ENCODE assay signal across 12 cellular contexts in the genomic region with DNA sequence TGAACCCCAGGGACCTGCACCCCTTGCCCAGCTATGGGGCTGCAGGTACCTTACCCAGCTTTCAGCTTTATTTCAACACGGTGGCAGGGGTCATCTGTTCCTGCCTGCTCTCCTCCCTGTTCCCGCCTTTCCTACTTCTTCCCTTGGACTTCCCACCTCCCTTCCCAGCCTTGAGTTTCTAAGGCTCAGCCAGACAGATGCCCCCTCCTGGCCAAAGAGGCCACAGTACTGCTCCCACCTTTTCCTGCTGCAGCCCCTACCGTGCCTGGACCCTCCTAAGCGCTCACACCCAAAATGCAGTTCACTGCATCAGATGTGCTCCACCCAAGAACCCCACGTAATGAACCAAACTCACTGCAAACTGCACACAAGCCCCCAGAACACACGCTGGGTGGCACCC. TPM values are rescaled to one million over a fixed set of nuclear protein-coding genes. Genes with fewer than 3 reads are reported as not detected.
DNase-seq lines count a peak whose midpoint lies in the region; ATAC-seq, FAIRE-seq and TF ChIP-seq lines count a peak whose summit lies in the region.
"Had no signal": no experiment of that assay in that cellular context is flagged by ENCODE, and none has a peak within 500 bp of the region (broad histone marks: within the 10 kb centered on the region; RNA-seq: fewer than 3 reads in every experiment).

No MANE protein-coding gene starts in this region.

- H3K36me3 ChIP-seq in OCI-LY3 (replicated peaks; ENCODE audit: low read depth, low read length) (peaks cover 47% of the 10 kb centered on the region), endothelial cell of umbilical vein (ENCODE audit: control insufficient read depth in 2 of 2, extremely low read depth in 1 of 2, insufficient read depth in 2 of 2, low read length in 2 of 2) (peaks cover 0 to 72% of the 10 kb centered on the region in 2 experiments)

- H3K4me3 Mint-ChIP-seq in progenitor cell of endocrine pancreas (ENCODE audit: low read depth) = no peak overlapping the region
- H3K4me3 Mint-ChIP-seq: T-helper 2 cell treated with Interferon-gamma antibody and Interleukin-4, amounts not matched to agents 5 μg/mL and 100 μg/mL, for 36 hours had no signal

- H3K27me3 Mint-ChIP-seq in progenitor cell of endocrine pancreas = no peaks in the 10 kb centered on the region
- H3K27me3 Mint-ChIP-seq: brain had no signal

- H3K4me1 Mint-ChIP-seq in progenitor cell of endocrine pancreas (ENCODE audit: low read depth) = no peaks in the 10 kb centered on the region
- H3K4me1 Mint-ChIP-seq: brain had no signal

- dilution Hi-C loops in endothelial cell of umbilical vein (cut with MboI; ENCODE audit: extremely low pct_ligation_motif_present, low sequenced_read_pairs) = no loop called here

- no peaks in the 10 kb centered on the region for H3K9me3 Mint-ChIP-seq in progenitor cell of endocrine pancreas (ENCODE audit: low read depth)
- H3K9me3 Mint-ChIP-seq: brain; T-helper 2 cell treated with Interferon-gamma antibody and Interleukin-4, amounts not matched to agents 5 μg/mL and 100 μg/mL, for 36 hours had no signal

- H3K9me3 ChIP-seq in OCI-LY3 (ENCODE audit: insufficient read depth, low read length) (no peaks in the 10 kb centered on the region), endothelial cell of umbilical vein (replicated peaks; ENCODE audit: control insufficient read depth, insufficient read depth, low read length) (no peaks in the 10 kb centered on the region)
- H3K9me3 ChIP-seq: tibial nerve had no signal

- no peak overlapping the region for H2AFZ ChIP-seq in OCI-LY3 (ENCODE audit: low read depth, low read length)
- no peak overlapping the region for H2AFZ ChIP-seq in endothelial cell of umbilical vein (ENCODE audit: low read depth, low read length)

- no peaks in the 10 kb centered on the region for H3K27me3 ChIP-seq in OCI-LY3 (ENCODE audit: low read depth, low read length)
- H3K27me3 ChIP-seq in endothelial cell of umbilical vein (ENCODE audit: control insufficient read depth in 2 of 2, insufficient read depth in 2 of 2, low read length in 2 of 2) = no peaks in the 10 kb centered on the region
- H3K27me3 ChIP-seq: tibial nerve had no signal

- CTCF ChIA-PET in endothelial cell of umbilical vein (lab: Charles Lee) = interaction anchor here (0.7 to 1.1 kb wide), 3 partner anchors 8 to 47 kb away, joined by 3 to 6 read pairs (median 4); no protein-coding TSS in a partner anchor

- no peaks in the 10 kb centered on the region for H3K79me2 ChIP-seq in OCI-LY3 (ENCODE audit: low read length)
- no peaks in the 10 kb centered on the region for H3K79me2 ChIP-seq in endothelial cell of umbilical vein (ENCODE audit: control insufficient read depth, insufficient read depth, low read length)

- H4K20me1 ChIP-seq in OCI-LY3 (ENCODE audit: insufficient read depth, low read length) (peaks cover 25% of the 10 kb centered on the region), endothelial cell of umbilical vein (replicated peaks; ENCODE audit: control insufficient read depth, extremely low read depth, insufficient read depth, low read length) (no peaks in the 10 kb centered on the region)

- H3K4me3 ChIP-seq in OCI-LY3 (ENCODE audit: low read length) (no peak overlapping the region), endothelial cell of umbilical vein (replicated peaks in 1 of 3; ENCODE audit: insufficient read depth in 1 of 3, low read depth in 1 of 3, low read length in 3 of 3) (no peak overlapping the region)
- H3K4me3 ChIP-seq: tibial nerve had no signal

- FAIRE-seq in endothelial cell of umbilical vein (lab: Jason Lieb, UNC) = no peak

- intact Hi-C loops in endothelial cell of umbilical vein (cut with micrococcal nuclease) = loop anchor here (1.0 kb wide), 1 partner anchor 47 kb away; no protein-coding TSS in a partner anchor

- H3K4me2 ChIP-seq in OCI-LY3 (ENCODE audit: low read length) (no peak overlapping the region), endothelial cell of umbilical vein (ENCODE audit: insufficient read depth, low read length) (no peak overlapping the region)

- POLR2A ChIA-PET in endothelial cell of umbilical vein (lab: Charles Lee) = no interaction called here

- H3K9me1 ChIP-seq in endothelial cell of umbilical vein (replicated peaks; ENCODE audit: control insufficient read depth, extremely low read depth, insufficient read depth, low read length) = no peaks in the 10 kb centered on the region

- peak; percentile 25 for TF ChIP-seq CTCF in OCI-LY3 (IDR thresholded peaks at IDR 0.05; ENCODE audit: low read depth, low read length)
- TF ChIP-seq CTCF in endothelial cell of umbilical vein (IDR thresholded peaks at IDR 0.05; ENCODE audit: extremely low read depth in 1 of 2, insufficient read depth in 1 of 2, low read depth in 1 of 2, low read length in 2 of 2) = peak; percentile 20 to 52
- TF ChIP-seq CTCF in progenitor cell of endocrine pancreas (IDR thresholded peaks at IDR 0.05; ENCODE audit: unreplicated experiment) = peak; percentile 48

- H3K36me3 Mint-ChIP-seq in progenitor cell of endocrine pancreas (ENCODE audit: insufficient read depth) = peaks cover 22% of the 10 kb centered on the region

- H3K9ac ChIP-seq in OCI-LY3 (ENCODE audit: low read length) (no peak overlapping the region), endothelial cell of umbilical vein (replicated peaks; ENCODE audit: extremely low read depth, insufficient read depth, low read length) (no peak overlapping the region)

- DNase-seq in DMS53 (lab: John Stamatoyannopoulos, UW) (peak; percentile 31), DMS53 treated with DMSO at 0.1 percent for 48 hours (lab: John Stamatoyannopoulos, UW; ENCODE audit: unreplicated experiment) (no peak), endothelial cell of umbilical vein (ENCODE audit: low read depth, low spot score) (no peak), progenitor cell of endocrine pancreas (ENCODE audit: low spot score, unreplicated experiment) (no peak), D341Med (ENCODE audit: low spot score) (no peak), NCI-H128 (lab: John Stamatoyannopoulos, UW; ENCODE audit: unreplicated experiment) (no peak)

- H3K27ac ChIP-seq in OCI-LY3 (ENCODE audit: low read length) (no peak overlapping the region), endothelial cell of umbilical vein (ENCODE audit: insufficient read depth, low read depth, low read length) (no peak overlapping the region)
- H3K27ac ChIP-seq: tibial nerve had no signal

- no peaks in the 10 kb centered on the region for H3K4me1 ChIP-seq in OCI-LY3 (ENCODE audit: low read length)
- no peaks in the 10 kb centered on the region for H3K4me1 ChIP-seq in endothelial cell of umbilical vein (ENCODE audit: control insufficient read depth, extremely low read depth, insufficient read depth, low read length)

- no peak overlapping the region for H3K27ac Mint-ChIP-seq in progenitor cell of endocrine pancreas
- H3K27ac Mint-ChIP-seq: T-helper 2 cell treated with Interferon-gamma antibody and Interleukin-4, amounts not matched to agents 5 μg/mL and 100 μg/mL, for 36 hours had no signal

- no peak for TF ChIP-seq POLR2A in endothelial cell of umbilical vein (IDR thresholded peaks at IDR 0.05; ENCODE audit: low read depth, low read length)

- BruUV-seq in endothelial cell of umbilical vein (replicated peaks; lab: Mats Ljungman, UMichigan) = no TSS peak

- no peak for ATAC-seq in activated CD4-positive, CD25-positive, alpha-beta regulatory T cell treated with anti-CD3 and anti-CD28 coated beads, Interleukin-2, amount 50 U/mL, for 24 hours

RNA-seq across cellular contexts. Expression of gene NOC2L, which starts 7.7 kb away (rescaled TPM):
- total RNA-seq in endothelial cell of umbilical vein = 87.9 and 88.6 TPM in 2 replicates
- 50.7 and 55.3 TPM in 2 replicates for polyA plus RNA-seq in endothelial cell of umbilical vein
- 46.6 and 47.6 TPM in 2 replicates for polyA plus RNA-seq in endothelial cell of umbilical vein (2011; cell fraction: cytosol; rRNA removed)
- polyA plus RNA-seq in endothelial cell of umbilical vein (2011; cell fraction: nucleus; rRNA removed) = 70.2 and 76.7 TPM in 2 replicates
- 51.8 and 64.1 TPM in 2 replicates for polyA plus RNA-seq in endothelial cell of umbilical vein (2012)
- polyA minus RNA-seq in endothelial cell of umbilical vein = 44.7 and 56.9 TPM in 2 replicates
- polyA minus RNA-seq in endothelial cell of umbilical vein (2011; cell fraction: cytosol; rRNA and poly(A)+ RNA removed) = 112 TPM
- polyA minus RNA-seq in endothelial cell of umbilical vein (2011; cell fraction: nucleus; rRNA and poly(A)+ RNA removed) = 16.9 and 22.7 TPM in 2 replicates
- 71.9 and 78.2 TPM in 2 replicates for total RNA-seq in progenitor cell of endocrine pancreas

RNA-seq across cellular contexts. Expression of gene KLHL17, which starts 9.0 kb away (rescaled TPM):
- 28.6 and 30.1 TPM in 2 replicates for total RNA-seq in endothelial cell of umbilical vein
- polyA plus RNA-seq in endothelial cell of umbilical vein = 27.0 and 39.9 TPM in 2 replicates
- polyA plus RNA-seq in endothelial cell of umbilical vein (2011; cell fraction: cytosol; rRNA removed) = 4.6 and 7.5 TPM in 2 replicates
- polyA plus RNA-seq in endothelial cell of umbilical vein (2011; cell fraction: nucleus; rRNA removed) = 234 and 278 TPM in 2 replicates
- 13.4 and 19.9 TPM in 2 replicates for polyA plus RNA-seq in endothelial cell of umbilical vein (2012)
- 5.7 and 14.3 TPM in 2 replicates for polyA minus RNA-seq in endothelial cell of umbilical vein
- 7.4 TPM for polyA minus RNA-seq in endothelial cell of umbilical vein (2011; cell fraction: cytosol; rRNA and poly(A)+ RNA removed)
- polyA minus RNA-seq in endothelial cell of umbilical vein (2011; cell fraction: nucleus; rRNA and poly(A)+ RNA removed) = 21.7 and 35.5 TPM in 2 replicates
- 45.3 and 47.5 TPM in 2 replicates for total RNA-seq in progenitor cell of endocrine pancreas

RNA-seq across cellular contexts. Expression of gene PLEKHN1, which starts 14.9 kb away (rescaled TPM):
- total RNA-seq in endothelial cell of umbilical vein (0.48 and 0.88 TPM in 2 replicates), progenitor cell of endocrine pancreas (1.1 and 1.9 TPM in 2 replicates)
- 0.29 and 0.35 TPM in 2 replicates for polyA plus RNA-seq in endothelial cell of umbilical vein
- polyA plus RNA-seq in endothelial cell of umbilical vein (2011; cell fraction: cytosol; rRNA removed) = 0.13 and 0.14 TPM in 2 replicates
- 1.0 and 1.3 TPM in 2 replicates for polyA plus RNA-seq in endothelial cell of umbilical vein (2011; cell fraction: nucleus; rRNA removed)
- polyA plus RNA-seq in endothelial cell of umbilical vein (2012) = 0.72 and 1.6 TPM in 2 replicates
- 0.27 TPM in 1 of 2 replicates, not detected in the other for polyA minus RNA-seq in endothelial cell of umbilical vein
- 0.51 TPM for polyA minus RNA-seq in endothelial cell of umbilical vein (2011; cell fraction: cytosol; rRNA and poly(A)+ RNA removed)
- 0.48 TPM in 1 of 2 replicates, not detected in the other for polyA minus RNA-seq in endothelial cell of umbilical vein (2011; cell fraction: nucleus; rRNA and poly(A)+ RNA removed)

RNA-seq across cellular contexts. Expression of gene SAMD11, which starts 27.6 kb away (rescaled TPM):
- total RNA-seq in endothelial cell of umbilical vein = not detected in 2 replicates
- 0.08 TPM in 1 of 2 replicates, not detected in the other for polyA plus RNA-seq in endothelial cell of umbilical vein
- polyA plus RNA-seq in endothelial cell of umbilical vein (2011; cell fraction: cytosol; rRNA removed) = 0.13 TPM in 1 of 2 replicates, not detected in the other
- 0.07 TPM in 1 of 2 replicates, not detected in the other for polyA plus RNA-seq in endothelial cell of umbilical vein (2011; cell fraction: nucleus; rRNA removed)
- not detected in 2 replicates for polyA plus RNA-seq in endothelial cell of umbilical vein (2012)
- polyA minus RNA-seq in endothelial cell of umbilical vein = not detected in 2 replicates
- polyA minus RNA-seq in endothelial cell of umbilical vein (2011; cell fraction: cytosol; rRNA and poly(A)+ RNA removed) = 73.0 TPM
- polyA minus RNA-seq in endothelial cell of umbilical vein (2011; cell fraction: nucleus; rRNA and poly(A)+ RNA removed) = 0.67 and 0.72 TPM in 2 replicates
- total RNA-seq in progenitor cell of endocrine pancreas = 42.9 and 53.9 TPM in 2 replicates

RNA-seq across cellular contexts. Expression of gene PERM1, which starts 30.5 kb away (rescaled TPM):
- total RNA-seq in endothelial cell of umbilical vein = not detected in 2 replicates
- polyA plus RNA-seq in endothelial cell of umbilical vein = not detected in 2 replicates
- polyA plus RNA-seq in endothelial cell of umbilical vein (2011; cell fraction: cytosol; rRNA removed) = not detected in 2 replicates
- not detected in 2 replicates for polyA plus RNA-seq in endothelial cell of umbilical vein (2011; cell fraction: nucleus; rRNA removed)
- polyA plus RNA-seq in endothelial cell of umbilical vein (2012) = 0.46 and 0.52 TPM in 2 replicates
- 0.13 TPM in 1 of 2 replicates, not detected in the other for polyA minus RNA-seq in endothelial cell of umbilical vein
- not detected for polyA minus RNA-seq in endothelial cell of umbilical vein (2011; cell fraction: cytosol; rRNA and poly(A)+ RNA removed)
- not detected in 2 replicates for polyA minus RNA-seq in endothelial cell of umbilical vein (2011; cell fraction: nucleus; rRNA and poly(A)+ RNA removed)
- not detected in 2 replicates for total RNA-seq in progenitor cell of endocrine pancreas
- total RNA-seq: A172 had no signal
